Comparison of ENCODE assay signal across 15 cellular contexts in the genomic region with DNA sequence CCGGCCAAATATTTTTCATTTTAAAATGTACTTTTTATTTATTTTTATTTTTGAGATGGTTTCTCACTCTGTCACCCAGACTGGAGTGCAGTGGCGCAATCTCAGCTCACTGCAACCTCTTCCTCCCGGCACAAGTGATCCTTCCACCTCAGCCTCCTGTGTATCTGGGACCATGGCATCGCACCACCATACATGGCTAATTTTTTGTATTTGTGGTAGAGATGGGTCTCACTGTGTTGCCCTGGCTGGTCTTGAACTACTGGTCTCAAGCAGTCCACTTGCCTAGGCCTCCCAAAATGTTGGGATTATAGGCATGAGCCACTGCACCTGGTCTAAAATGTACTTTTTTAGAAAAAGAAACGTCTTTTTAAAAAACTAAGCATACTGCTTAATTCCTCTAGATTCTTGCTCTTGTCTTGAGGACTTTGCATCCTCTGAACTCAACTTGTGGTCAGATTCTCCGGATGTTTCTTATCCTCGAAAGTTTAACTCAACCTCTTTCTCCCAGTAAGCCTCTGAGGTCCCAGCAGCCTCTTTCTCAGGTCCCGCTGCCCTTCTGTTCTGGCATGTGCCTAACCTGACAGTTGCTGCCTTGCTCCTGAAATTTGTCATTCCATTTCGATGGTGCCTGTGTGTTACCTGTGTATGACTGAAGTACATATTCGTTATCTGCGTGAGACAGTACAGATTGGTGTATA.
A peak's percentile ranks its signal among the peaks of the same experiment; 100 is the strongest.
DNase-seq lines count a peak whose midpoint lies in the region; ATAC-seq and TF ChIP-seq lines count a peak whose summit lies in the region.
"Had no signal": no experiment of that assay in that cellular context is flagged by ENCODE, and none has a peak within 500 bp of the region (broad histone marks: within the 10 kb centered on the region; RNA-seq: fewer than 3 reads in every experiment).

No MANE protein-coding gene starts in this region.

- H3K27ac ChIP-seq in GM23248 (peak overlapping the region; percentile 83), suprapubic skin (no peak overlapping the region)

- no peaks in the 10 kb centered on the region for H4K20me1 ChIP-seq in GM23248 (ENCODE audit: insufficient read depth)

- intact Hi-C loops in activated CD8-positive, alpha-beta T cell treated with anti-CD3 and anti-CD28 coated beads for 36 hours (cut with micrococcal nuclease): no loop called here

- TF ChIP-seq CTCF in activated CD8-positive, alpha-beta T cell treated with anti-CD3 and anti-CD28 coated beads for 36 hours (IDR thresholded peaks at IDR 0.05): no peak
- no peak for TF ChIP-seq CTCF in suprapubic skin (IDR thresholded peaks at IDR 0.05)

- TF ChIP-seq POLR2A in suprapubic skin (IDR thresholded peaks at IDR 0.05): no peak

- no peak overlapping the region for H3K4me3 Mint-ChIP-seq in activated CD8-positive, alpha-beta T cell treated with anti-CD3 and anti-CD28 coated beads for 36 hours

- H3K4me3 ChIP-seq in GM23248 (no peak overlapping the region), adipocyte (ENCODE audit: low read length) (no peak overlapping the region), skeletal muscle satellite cell (ENCODE audit: low read length) (no peak overlapping the region), suprapubic skin (no peak overlapping the region)
- H3K4me3 ChIP-seq: ovary, upper lobe of left lung had no signal

- no peaks in the 10 kb centered on the region for H3K9me3 Mint-ChIP-seq in activated CD8-positive, alpha-beta T cell treated with anti-CD3 and anti-CD28 coated beads for 36 hours

- POLR2A ChIA-PET in activated CD8-positive, alpha-beta T cell treated with anti-CD3 and anti-CD28 coated beads for 36 hours (lab: Charles Lee): no interaction called here

- peaks cover 93% of the 10 kb centered on the region for H3F3A ChIP-seq in GM23248 (ENCODE audit: insufficient read depth)

- no peak overlapping the region for H2AFZ ChIP-seq in GM23248

- H3K9me3 ChIP-seq in GM23248 (ENCODE audit: low read depth) (no peaks in the 10 kb centered on the region), adipocyte (ENCODE audit: control insufficient read depth, low read length) (no peaks in the 10 kb centered on the region), skeletal muscle satellite cell (replicated peaks; ENCODE audit: low read length) (no peaks in the 10 kb centered on the region), suprapubic skin (no peaks in the 10 kb centered on the region)
- H3K9me3 ChIP-seq: ovary, upper lobe of left lung had no signal

- peaks cover 11% of the 10 kb centered on the region for H3K27me3 Mint-ChIP-seq in activated CD8-positive, alpha-beta T cell treated with anti-CD3 and anti-CD28 coated beads for 36 hours

- ATAC-seq in activated CD8-positive, alpha-beta T cell treated with anti-CD3 and anti-CD28 coated beads for 36 hours: no peak
- no peak for ATAC-seq in HG02678 (IDR thresholded peaks at IDR 0.05; ENCODE audit: unreplicated experiment)

- peaks cover 100% of the 10 kb centered on the region for H3K79me2 ChIP-seq in GM23248 (ENCODE audit: insufficient read depth)

- DNase-seq in GM23248 (no peak), adipocyte (ENCODE audit: low read depth) (no peak), iris pigment epithelial cell (ENCODE audit: low read depth) (peak; percentile 82), suprapubic skin (ENCODE audit: low spot score in 2 of 2) (no peak)
- no peak for DNase-seq in activated CD8-positive, alpha-beta T cell treated with anti-CD3 and anti-CD28 coated beads for 36 hours
- DNase-seq in effector CD4-positive, alpha-beta T cell: no peak
- DNase-seq: activated CD4-positive, alpha-beta T cell treated with anti-CD3 and anti-CD28 coated beads, Interleukin-2, amount 50 U/mL, for 4 hours; activated effector memory CD4-positive, alpha-beta T cell treated with anti-CD3 and anti-CD28 coated beads, Interleukin-2, amount 50 U/mL, for 16 hours; AML-193; NCI-H1694; NCI-H526 treated with DMSO at 0.1 percent for 48 hours; ovary; upper lobe of left lung had no signal

- peak overlapping the region; percentile 18 for H3K4me2 ChIP-seq in GM23248 (ENCODE audit: unreplicated experiment)
- H3K4me2 ChIP-seq in skeletal muscle satellite cell (ENCODE audit: low read length): no peak overlapping the region

- H3K4me1 ChIP-seq in GM23248 (ENCODE audit: insufficient read depth) (peaks cover 97% of the 10 kb centered on the region), adipocyte (ENCODE audit: control insufficient read depth, insufficient read depth, low read length) (peaks cover 77% of the 10 kb centered on the region), skeletal muscle satellite cell (ENCODE audit: control insufficient read depth, insufficient read depth, low read length) (peaks cover 94% of the 10 kb centered on the region), suprapubic skin (peaks cover 38% of the 10 kb centered on the region)

- no peaks in the 10 kb centered on the region for H3K27me3 ChIP-seq in GM23248 (replicated peaks; ENCODE audit: insufficient read depth)
- no peaks in the 10 kb centered on the region for H3K27me3 ChIP-seq in adipocyte (replicated peaks; ENCODE audit: control insufficient read depth, insufficient read depth, low read length)
- H3K27me3 ChIP-seq in skeletal muscle satellite cell (ENCODE audit: control insufficient read depth, insufficient read depth, low read length): no peaks in the 10 kb centered on the region
- H3K27me3 ChIP-seq in suprapubic skin: no peaks in the 10 kb centered on the region
- H3K27me3 ChIP-seq: ovary, upper lobe of left lung had no signal

- no peak overlapping the region for H3K27ac Mint-ChIP-seq in activated CD8-positive, alpha-beta T cell treated with anti-CD3 and anti-CD28 coated beads for 36 hours

- H3K36me3 ChIP-seq in GM23248 (ENCODE audit: low read depth): no peaks in the 10 kb centered on the region
- no peaks in the 10 kb centered on the region for H3K36me3 ChIP-seq in adipocyte (ENCODE audit: control insufficient read depth, insufficient read depth, low read length, severe bottlenecking)
- H3K36me3 ChIP-seq in skeletal muscle satellite cell (ENCODE audit: insufficient read depth, low read length): peaks cover 6% of the 10 kb centered on the region
- H3K36me3 ChIP-seq in suprapubic skin: no peaks in the 10 kb centered on the region
- H3K36me3 ChIP-seq: ovary, upper lobe of left lung had no signal

- CTCF ChIA-PET in activated CD8-positive, alpha-beta T cell treated with anti-CD3 and anti-CD28 coated beads for 36 hours (lab: Charles Lee): no interaction called here

- 90 to 91% methylated on average over 11 of the region's 11 CpGs for WGBS in GM23248 (ENCODE audit: low coverage in 1 of 2, low lambda C conversion rate in 2 of 2, missing lambda C conversion rate in 2 of 2), 2 experiments
- 87% methylated on average over 11 of the region's 11 CpGs for WGBS in suprapubic skin

- H3K9me2 ChIP-seq in GM23248 (ENCODE audit: insufficient read depth): no peaks in the 10 kb centered on the region

- H3K9ac ChIP-seq in GM23248: no peak overlapping the region
- H3K9ac ChIP-seq in adipocyte (ENCODE audit: low read length): peak overlapping the region; percentile 49
- H3K9ac ChIP-seq in skeletal muscle satellite cell (ENCODE audit: low read depth, low read length): peak overlapping the region; percentile 13

- TF ChIP-seq EP300 in suprapubic skin (IDR thresholded peaks at IDR 0.05): no peak

- no peaks in the 10 kb centered on the region for H3K36me3 Mint-ChIP-seq in activated CD8-positive, alpha-beta T cell treated with anti-CD3 and anti-CD28 coated beads for 36 hours (ENCODE audit: low read depth)

- in situ Hi-C loops in GM23248 (cut with MboI): no loop called here

- peaks cover 4% of the 10 kb centered on the region for H3K4me1 Mint-ChIP-seq in activated CD8-positive, alpha-beta T cell treated with anti-CD3 and anti-CD28 coated beads for 36 hours (ENCODE audit: low read depth)
